In the genomic region with DNA sequence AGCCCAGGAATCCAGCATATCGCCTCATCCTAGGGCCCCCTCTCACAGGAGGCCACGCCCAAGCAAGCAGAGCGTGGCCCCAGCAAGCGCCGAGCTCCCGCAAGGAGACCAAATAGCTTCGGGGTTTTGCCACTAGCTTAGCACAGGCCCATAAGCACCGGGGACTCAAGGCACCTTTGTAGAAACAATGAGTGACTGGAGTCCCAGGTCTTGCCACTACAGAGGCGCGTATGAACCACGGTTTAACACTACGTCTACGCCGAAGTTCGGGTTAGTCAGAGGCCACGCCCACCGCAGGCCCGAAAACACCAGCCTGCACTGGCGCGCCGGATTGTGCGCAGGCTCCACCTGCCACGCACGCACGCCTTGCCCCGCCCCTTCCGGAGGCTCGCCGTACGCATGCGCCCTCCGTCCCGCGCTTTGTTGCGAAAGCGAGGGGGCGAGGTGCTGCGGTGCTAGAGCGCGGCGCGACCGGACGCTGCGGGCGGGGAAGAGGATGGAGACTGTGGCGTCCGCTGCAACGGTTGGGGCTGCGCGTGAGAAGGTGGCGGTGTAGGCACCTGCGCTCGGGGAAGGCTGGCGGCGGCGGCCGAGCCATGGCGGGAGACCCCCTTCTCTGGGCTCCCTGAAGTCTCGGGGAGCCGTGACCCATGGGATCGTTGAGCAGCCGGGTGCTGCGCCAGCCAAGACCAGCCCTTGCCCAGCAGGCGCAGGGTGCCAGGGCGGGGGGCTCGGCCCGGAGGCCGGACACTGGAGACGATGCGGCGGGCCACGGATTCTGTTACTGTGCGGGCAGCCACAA, we compare ENCODE assay signal across 8 cellular contexts. TPM values are rescaled to one million over a fixed set of nuclear protein-coding genes. Genes with fewer than 3 reads are reported as not detected.
DNase-seq lines count a peak whose midpoint lies in the region; ATAC-seq and TF ChIP-seq lines count a peak whose summit lies in the region.

A gene with protein sequence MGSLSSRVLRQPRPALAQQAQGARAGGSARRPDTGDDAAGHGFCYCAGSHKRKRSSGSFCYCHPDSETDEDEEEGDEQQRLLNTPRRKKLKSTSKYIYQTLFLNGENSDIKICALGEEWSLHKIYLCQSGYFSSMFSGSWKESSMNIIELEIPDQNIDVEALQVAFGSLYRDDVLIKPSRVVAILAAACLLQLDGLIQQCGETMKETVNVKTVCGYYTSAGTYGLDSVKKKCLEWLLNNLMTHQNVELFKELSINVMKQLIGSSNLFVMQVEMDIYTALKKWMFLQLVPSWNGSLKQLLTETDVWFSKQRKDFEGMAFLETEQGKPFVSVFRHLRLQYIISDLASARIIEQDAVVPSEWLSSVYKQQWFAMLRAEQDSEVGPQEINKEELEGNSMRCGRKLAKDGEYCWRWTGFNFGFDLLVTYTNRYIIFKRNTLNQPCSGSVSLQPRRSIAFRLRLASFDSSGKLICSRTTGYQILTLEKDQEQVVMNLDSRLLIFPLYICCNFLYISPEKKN (plus strand): TSS at position 418 of the 802 bp plus-strand sequence. CDS start 233 bp downstream, at position 651.

- WGBS in spleen, 5 donors, result 0 to 1% (median 0%) methylated on average over 12 to 74 of the region's 74 CpGs

- peaks cover 12% of the 10 kb centered on the region for H3K36me3 Mint-ChIP-seq in activated B cell treated with CpG ODN at 0.5 μM for 24 hours (ENCODE audit: low read depth)

- peaks cover 29% of the 10 kb centered on the region for H3K4me1 Mint-ChIP-seq in activated B cell treated with CpG ODN at 0.5 μM for 24 hours

- POLR2A ChIA-PET in activated B cell treated with CpG ODN at 0.5 μM for 24 hours (lab: Charles Lee), result interaction anchor here (0.6 to 1.7 kb wide), 7 partner anchors 26 to 464 kb away, joined by 3 to 6 read pairs (median 3); partner anchors contain the start of genes ANXA4, C2orf42, MXD1 and SNRPG

- peak within 1 kb of the TSS; percentile 96 for H3K27ac Mint-ChIP-seq in activated B cell treated with CpG ODN at 0.5 μM for 24 hours

- H3K27me3 Mint-ChIP-seq in activated B cell treated with CpG ODN at 0.5 μM for 24 hours, result no peaks in the 10 kb centered on the region

- CTCF ChIA-PET in activated B cell treated with CpG ODN at 0.5 μM for 24 hours (lab: Charles Lee), result interaction anchor here (1.5 to 4.8 kb wide), 2 partner anchors 12 to 105 kb away, joined by 11 to 28 read pairs; no protein-coding TSS in a partner anchor

- peak; percentile 89 for DNase-seq in AG09319 (ENCODE audit: extremely low read depth, low read depth)
- peak; percentile 95 for DNase-seq in NCI-H345 (lab: John Stamatoyannopoulos, UW)
- DNase-seq in activated B cell treated with CpG ODN at 0.5 μM for 24 hours, result peak; percentile 99
- peak; percentile 47 to 98 (median 92) for DNase-seq in caudate nucleus (lab: John Stamatoyannopoulos, UW)
- DNase-seq in inferior parietal cortex (ENCODE audit: extremely low spot score), result peak; percentile 97
- peak; percentile 99 for DNase-seq in spleen

- H3K4me3 ChIP-seq in spleen, result peak within 1 kb of the TSS; percentile 65 to 99 (median 95)

- H3K27ac ChIP-seq in caudate nucleus (ENCODE audit: low read depth, low read length), result peak within 1 kb of the TSS; percentile 91
- peak within 1 kb of the TSS; percentile 81 to 99 (median 94) for H3K27ac ChIP-seq in spleen

- H3K4me3 Mint-ChIP-seq in activated B cell treated with CpG ODN at 0.5 μM for 24 hours, result peak within 1 kb of the TSS; percentile 94

- H3K36me3 ChIP-seq in spleen, result peaks cover 0 to 7% (median 0%) of the 10 kb centered on the region in 6 donors

- H3K9me3 ChIP-seq in spleen, result no peaks in the 10 kb centered on the region

- intact Hi-C loops in activated B cell treated with CpG ODN at 0.5 μM for 24 hours (cut with micrococcal nuclease) (loop anchor here (1.0 to 10.0 kb wide), 11 partner anchors 12 to 1365 kb away; partner anchors contain the start of genes APLF, FBXO48, GFPT1 and SNRNP27), spleen (cut with DNase I; ENCODE audit: low total_unique reads) (no loop called here)

- peak; percentile 91 for ATAC-seq in GM19025 (IDR thresholded peaks at IDR 0.05; ENCODE audit: low read depth, unreplicated experiment)
- ATAC-seq in HG03280 (IDR thresholded peaks at IDR 0.05; ENCODE audit: unreplicated experiment), result peak; percentile 88
- ATAC-seq in activated B cell treated with CpG ODN at 0.5 μM for 24 hours (ENCODE audit: low read depth), result peak; percentile 95

- TF ChIP-seq CTCF in AG09319 (IDR thresholded peaks at IDR 0.05; ENCODE audit: low read depth, low read length), result no peak
- TF ChIP-seq CTCF in activated B cell treated with CpG ODN at 0.5 μM for 24 hours (IDR thresholded peaks at IDR 0.05), result no peak
- peak in 6 of 11 experiments; percentile 19 to 45 (median 28) for TF ChIP-seq CTCF in spleen (IDR thresholded peaks at IDR 0.05 in 8 of 11, conservative IDR thresholded peaks at IDR 0.05 in 3 of 11)

- peaks cover 15 to 54% (median 43%) of the 10 kb centered on the region in 6 donors for H3K4me1 ChIP-seq in spleen

- no peaks in the 10 kb centered on the region for H3K9me3 Mint-ChIP-seq in activated B cell treated with CpG ODN at 0.5 μM for 24 hours

- no peaks in the 10 kb centered on the region for H3K27me3 ChIP-seq in spleen (replicated peaks in 1 of 7)

- TF ChIP-seq POLR2A in spleen (IDR thresholded peaks at IDR 0.05), result peak; percentile 12 to 73 (median 58)

RNA-seq across cellular contexts. Expression of the gene that starts here (rescaled TPM):
- total RNA-seq in activated B cell treated with CpG ODN at 0.5 μM for 24 hours, result 8.0 and 13.0 TPM in 2 replicates
- total RNA-seq in spleen, result 10 to 100 TPM; 13.2 to 24.1 (median 19.8) TPM
- polyA plus RNA-seq in spleen, result 1 to 10 TPM; 5.3 to 7.1 (median 7.1) TPM

Comparison
In these comparisons a context has a peak if more than half of its experiments do, and no peak if none do; other contexts are left out.
1. Peak in every context shown above with its lines: DNase-seq, ATAC-seq, H3K4me3 ChIP-seq and H3K27ac ChIP-seq.
2. CTCF ChIP-seq: peak in spleen (6 of 11); none in AG09319 (single experiment) and activated B cell treated with CpG ODN at 0.5 μM for 24 hours (single experiment).